8 cellular contexts compared by ENCODE assay signal in the genomic region with DNA sequence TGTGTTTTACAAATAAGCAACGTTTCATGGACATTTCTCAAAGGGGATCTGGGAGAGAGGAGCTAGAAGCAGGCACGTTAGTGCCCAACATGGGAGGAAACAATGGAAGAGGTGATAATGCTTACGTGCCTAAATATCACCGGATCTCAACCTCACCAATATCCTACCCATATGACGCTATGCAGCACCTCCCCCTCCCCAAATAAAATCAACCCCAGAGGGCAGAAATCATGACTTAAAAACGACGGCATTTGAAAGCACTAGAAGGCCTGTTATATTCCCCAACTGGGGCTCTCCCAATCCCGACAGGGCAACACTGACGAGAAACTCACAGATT. TPM values are rescaled to one million over a fixed set of nuclear protein-coding genes. Genes with fewer than 3 reads are reported as not detected.
A peak's percentile ranks its signal among the peaks of the same experiment; 100 is the strongest.
DNase-seq lines count a peak whose midpoint lies in the region; ATAC-seq and TF ChIP-seq lines count a peak whose summit lies in the region.

No MANE protein-coding gene starts in this region.

- H3K9me3 ChIP-seq in ES-I3 (ENCODE audit: control insufficient read depth, insufficient read depth, low read length): no peaks in the 10 kb centered on the region
- peaks cover 2% of the 10 kb centered on the region for H3K9me3 ChIP-seq in RWPE2 (ENCODE audit: severe bottlenecking)
- no peaks in the 10 kb centered on the region for H3K9me3 ChIP-seq in neuronal stem cell (replicated peaks in 1 of 2; ENCODE audit: control insufficient read depth in 2 of 2, insufficient read depth in 1 of 2, low read depth in 1 of 2, low read length in 2 of 2)

- H3K18ac ChIP-seq in neuronal stem cell (ENCODE audit: low read length): no peak overlapping the region

- H3K4me3 Mint-ChIP-seq in HFFc6: peak overlapping the region; percentile 96

- peaks cover 34% of the 10 kb centered on the region for H3K4me1 Mint-ChIP-seq in HFFc6 (ENCODE audit: low read depth)

- H4K8ac ChIP-seq in neuronal stem cell (ENCODE audit: low read depth, low read length): no peak overlapping the region

- no peaks in the 10 kb centered on the region for H3K36me3 Mint-ChIP-seq in HFFc6 (ENCODE audit: low read depth)

- H3K4ac ChIP-seq in neuronal stem cell (ENCODE audit: low read length): no peak overlapping the region

- no CpG with 5 or more reads among the region's 9 CpGs for WGBS in neuronal stem cell (ENCODE audit: extremely low coverage in 2 of 2, insufficient read length in 2 of 2, insufficient replicate concordance in 1 of 2), 2 donors

- H2AK5ac ChIP-seq in neuronal stem cell (ENCODE audit: low read depth, low read length): no peak overlapping the region

- peaks cover 2% of the 10 kb centered on the region for H3K79me1 ChIP-seq in neuronal stem cell (ENCODE audit: low read depth, low read length)

- DNase-seq in HFFc6 (no peak), RWPE2 (ENCODE audit: low spot score) (no peak), epithelial cell of prostate (ENCODE audit: low read depth, low spot score) (no peak), neuronal stem cell (ENCODE audit: low spot score) (no peak), hepatic stellate cell (ENCODE audit: low spot score) (no peak), DMS 273 treated with DMSO at 0.1 percent for 48 hours (lab: John Stamatoyannopoulos, UW) (no peak), mesenteric fat pad (ENCODE audit: low spot score) (no peak)

- peak; percentile 32 for ATAC-seq in RWPE2 (ENCODE audit: low read depth)

- H3K9me3 Mint-ChIP-seq in HFFc6: no peaks in the 10 kb centered on the region

- no peak for TF ChIP-seq CTCF in HFFc6 (IDR thresholded peaks at IDR 0.05)
- no peak for TF ChIP-seq CTCF in RWPE2 (IDR thresholded peaks at IDR 0.05; ENCODE audit: poor library complexity, severe bottlenecking)

- no peak overlapping the region for H2BK15ac ChIP-seq in neuronal stem cell (ENCODE audit: low read length)

- H3K27me3 ChIP-seq in RWPE2 (ENCODE audit: insufficient read depth, poor library complexity, severe bottlenecking) (no peaks in the 10 kb centered on the region), neuronal stem cell (ENCODE audit: control insufficient read depth in 3 of 3, insufficient read depth in 3 of 3, low read depth in 1 of 3, low read length in 3 of 3) (no peaks in the 10 kb centered on the region)

- H3K27me3 Mint-ChIP-seq in HFFc6 (ENCODE audit: insufficient read depth): no peaks in the 10 kb centered on the region; the same call in none of the 2 replicates

- peak overlapping the region; percentile 70 for H3K4me3 ChIP-seq in RWPE2 (ENCODE audit: severe bottlenecking)
- peak overlapping the region; percentile 74 to 87 for H3K4me3 ChIP-seq in neuronal stem cell (ENCODE audit: low read length in 2 of 2)

- no peaks in the 10 kb centered on the region for H3K36me3 ChIP-seq in ES-I3 (ENCODE audit: insufficient read depth, low read length)
- peaks cover 15% of the 10 kb centered on the region for H3K36me3 ChIP-seq in RWPE2 (ENCODE audit: low read depth)
- H3K36me3 ChIP-seq in neuronal stem cell (replicated peaks in 1 of 2; ENCODE audit: control insufficient read depth in 2 of 2, insufficient read depth in 2 of 2, low read length in 2 of 2): peaks cover under 1 to 20% of the 10 kb centered on the region in 2 donors

- H2AFZ ChIP-seq in neuronal stem cell (ENCODE audit: low read length): peak overlapping the region; percentile 86

- H2BK120ac ChIP-seq in neuronal stem cell (ENCODE audit: low read depth, low read length): no peak overlapping the region

- H2BK12ac ChIP-seq in neuronal stem cell (ENCODE audit: low read length): no peak overlapping the region

- H4K91ac ChIP-seq in neuronal stem cell (ENCODE audit: low read depth, low read length, poor library complexity): no peak overlapping the region

- H3K23ac ChIP-seq in neuronal stem cell (ENCODE audit: low read depth, low read length, poor library complexity): peak overlapping the region; percentile 92

- H3K27ac ChIP-seq in RWPE2 (ENCODE audit: poor library complexity, severe bottlenecking) (peak overlapping the region; percentile 49), epithelial cell of prostate (peak overlapping the region; percentile 59), neuronal stem cell (replicated peaks; ENCODE audit: low read length) (no peak overlapping the region)

- H3K4me1 ChIP-seq in ES-I3 (ENCODE audit: insufficient read depth, low read length): peaks cover 4% of the 10 kb centered on the region; the same call in 1 of the 2 replicates
- peaks cover 12% of the 10 kb centered on the region for H3K4me1 ChIP-seq in RWPE2 (ENCODE audit: insufficient read depth, poor library complexity, severe bottlenecking)
- peaks cover 2 to 5% of the 10 kb centered on the region in 2 donors for H3K4me1 ChIP-seq in neuronal stem cell (ENCODE audit: control insufficient read depth in 2 of 2, insufficient read depth in 1 of 2, low read depth in 1 of 2, low read length in 2 of 2)

- peak overlapping the region; percentile 91 for H3K9ac ChIP-seq in ES-I3 (ENCODE audit: low read depth, low read length)
- H3K9ac ChIP-seq in neuronal stem cell (ENCODE audit: low read depth, low read length, poor library complexity): peak overlapping the region; percentile 92

- H2BK5ac ChIP-seq in neuronal stem cell (ENCODE audit: low read length): no peak overlapping the region

- peak overlapping the region; percentile 94 for H3K27ac Mint-ChIP-seq in HFFc6

- H3K4me2 ChIP-seq in neuronal stem cell (ENCODE audit: insufficient read depth, low read length, poor library complexity, severe bottlenecking): peak overlapping the region; percentile 66

- H3K14ac ChIP-seq in neuronal stem cell (ENCODE audit: low read length): no peak overlapping the region

RNA-seq across cellular contexts. Expression of a gene that starts 0.4 kb away (rescaled TPM):
- total RNA-seq in HFFc6 (2021; fragmentation: NEBNext Ultra II Directional; extraction: Animal tissue kit (Norgen Biotek cat#: 25700)): 100 to 1,000 TPM; 100 to 123 (median 107) TPM
- polyA plus RNA-seq in neuronal stem cell (2013, experiment 1 of 2): 59.9 TPM
- 59.8 TPM for polyA plus RNA-seq in neuronal stem cell (2013, experiment 2 of 2)
- total RNA-seq in mesenteric fat pad: 66.4 TPM
